In the genomic region with DNA sequence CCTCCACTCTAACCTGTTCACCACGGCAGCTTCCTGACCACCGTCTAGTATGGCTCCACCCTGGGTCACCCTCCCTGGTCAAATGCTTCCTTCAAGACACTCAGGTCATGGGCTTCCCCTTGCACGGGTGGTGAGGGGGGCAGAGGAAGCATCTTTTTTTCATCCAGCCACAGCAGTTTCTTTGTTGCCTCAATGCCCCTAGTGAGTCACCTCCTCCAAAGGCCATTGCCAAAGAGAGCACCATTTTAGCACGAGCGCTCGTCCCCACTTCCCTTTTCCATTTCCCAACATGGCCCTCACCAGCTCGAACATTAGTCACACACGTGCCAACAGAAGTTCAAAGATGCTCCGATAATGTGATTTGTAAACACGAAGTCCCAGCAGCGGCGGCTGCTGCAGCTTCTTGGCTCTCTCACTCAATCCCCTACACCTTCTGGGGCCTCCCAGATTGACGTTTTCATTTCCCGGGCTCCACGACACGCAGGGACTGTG, we compare ENCODE assay signal across 13 cellular contexts.
DNase-seq lines count a peak whose midpoint lies in the region; ATAC-seq and TF ChIP-seq lines count a peak whose summit lies in the region.
"Had no signal": no experiment of that assay in that cellular context is flagged by ENCODE, and none has a peak within 500 bp of the region (broad histone marks: within the 10 kb centered on the region; RNA-seq: fewer than 3 reads in every experiment).

No MANE protein-coding gene starts in this region.

- no peaks in the 10 kb centered on the region for H3K36me3 ChIP-seq in BLaER1
- no peaks in the 10 kb centered on the region for H3K36me3 ChIP-seq in esophagus muscularis mucosa

- H3K27me3 Mint-ChIP-seq in nephron progenitor cell (ENCODE audit: low read depth, poor library complexity): peaks cover 11% of the 10 kb centered on the region

- peak overlapping the region; percentile 90 for H3K4me2 ChIP-seq in BLaER1

- peaks cover 13% of the 10 kb centered on the region for H3K9me3 Mint-ChIP-seq in nephron progenitor cell
- H3K9me3 Mint-ChIP-seq: activated T-helper 1 cell treated with anti-CD3 and anti-CD28 coated beads, Interleukin-12 subunit alpha, Interleukin-12 subunit beta, Interleukin-2, Interleukin-4 antibody, amounts not matched to agents 30 ng/mL and 10 ng/mL and 1 ng/mL, durations not matched to agents 14 hours and 24 hours and 36 hours had no signal

- ATAC-seq in GM21723 (IDR thresholded peaks at IDR 0.05; ENCODE audit: unreplicated experiment) (no peak), HG03520 (IDR thresholded peaks at IDR 0.05; ENCODE audit: unreplicated experiment) (no peak)

- intact Hi-C loops in esophagus muscularis mucosa (cut with DNase I): no loop called here

- no peaks in the 10 kb centered on the region for H3K27me3 ChIP-seq in BLaER1
- H3K27me3 ChIP-seq in esophagus muscularis mucosa: no peaks in the 10 kb centered on the region

- 50% methylated on average over 15 of the region's 16 CpGs for WGBS in esophagus muscularis mucosa

- TF ChIP-seq POLR2A in esophagus muscularis mucosa (IDR thresholded peaks at IDR 0.05; ENCODE audit: low read depth) (no peak), erythroblast (IDR thresholded peaks at IDR 0.05; ENCODE audit: low read length) (no peak)

- peaks cover 32% of the 10 kb centered on the region for H3K4me1 Mint-ChIP-seq in nephron progenitor cell

- no peak overlapping the region for H3K9ac ChIP-seq in BLaER1

- H3K27ac ChIP-seq in BLaER1 (peak overlapping the region; percentile 61), esophagus muscularis mucosa (replicated peaks in 1 of 4) (peak overlapping the region in 3 of 4 donors; percentile 39 to 47 (median 41))
- H3K27ac ChIP-seq: C4-2B had no signal

- H3K4me3 Mint-ChIP-seq in nephron progenitor cell: no peak overlapping the region
- H3K4me3 Mint-ChIP-seq: activated T-helper 1 cell treated with anti-CD3 and anti-CD28 coated beads, Interleukin-12 subunit alpha, Interleukin-12 subunit beta, Interleukin-2, Interleukin-4 antibody, amounts not matched to agents 30 ng/mL and 10 ng/mL and 1 ng/mL, durations not matched to agents 14 hours and 24 hours and 36 hours; endodermal cell had no signal

- peaks cover 20% of the 10 kb centered on the region for H3K9me3 ChIP-seq in BLaER1
- H3K9me3 ChIP-seq in esophagus muscularis mucosa: peaks cover 0 to 7% (median 2%) of the 10 kb centered on the region in 4 donors

- peak; percentile 34 for DNase-seq in M059J (ENCODE audit: low read depth)
- DNase-seq in esophagus muscularis mucosa (ENCODE audit: extremely low spot score): no peak
- no peak for DNase-seq in nephron progenitor cell
- DNase-seq in erythroblast (lab: John Stamatoyannopoulos, UW): no peak
- DNase-seq in HuH-7 (ENCODE audit: low spot score): no peak
- DNase-seq: endodermal cell; SHP77; stimulated activated CD4-positive, alpha-beta T cell treated with anti-CD3 and anti-CD28 coated beads, Interleukin-2, amount 100 ng/mL, for 24 hours had no signal

- H3K4me1 ChIP-seq in BLaER1 (peaks cover 59% of the 10 kb centered on the region), esophagus muscularis mucosa (peaks cover 24 to 55% (median 51%) of the 10 kb centered on the region in 4 donors)

- peak overlapping the region; percentile 80 for H3K27ac Mint-ChIP-seq in nephron progenitor cell
- H3K27ac Mint-ChIP-seq: activated T-helper 1 cell treated with anti-CD3 and anti-CD28 coated beads, Interleukin-12 subunit alpha, Interleukin-12 subunit beta, Interleukin-2, Interleukin-4 antibody, amounts not matched to agents 30 ng/mL and 10 ng/mL and 1 ng/mL, durations not matched to agents 14 hours and 24 hours and 36 hours; endodermal cell had no signal

- H3K36me3 Mint-ChIP-seq in nephron progenitor cell (ENCODE audit: low read depth): no peaks in the 10 kb centered on the region

- TF ChIP-seq CTCF in esophagus muscularis mucosa (IDR thresholded peaks at IDR 0.05): no peak
- no peak for TF ChIP-seq CTCF in nephron progenitor cell (IDR thresholded peaks at IDR 0.05)

- no peak for TF ChIP-seq EP300 in esophagus muscularis mucosa (IDR thresholded peaks at IDR 0.05)

- H3K4me3 ChIP-seq in BLaER1 (no peak overlapping the region), esophagus muscularis mucosa (no peak overlapping the region)

- H4K20me1 ChIP-seq in BLaER1: no peaks in the 10 kb centered on the region
